Comparison of ENCODE assay signal across 8 cellular contexts in genomic region chr1:37471345-37472231, GRCh38. TPM values are rescaled to one million over a fixed set of nuclear protein-coding genes. Genes with fewer than 3 reads are reported as not detected.
DNase-seq lines count a peak whose midpoint lies in the region; ATAC-seq and TF ChIP-seq lines count a peak whose summit lies in the region.

No MANE protein-coding gene starts in this region.

- H3K4me1 ChIP-seq in foreskin keratinocyte = peaks cover 21% of the 10 kb centered on the region
- H3K4me1 ChIP-seq in neuronal stem cell (ENCODE audit: control insufficient read depth in 2 of 2, insufficient read depth in 1 of 2, low read depth in 1 of 2, low read length in 2 of 2) = peaks cover 20 to 30% of the 10 kb centered on the region in 2 donors
- peaks cover 34% of the 10 kb centered on the region for H3K4me1 ChIP-seq in MM.1S (ENCODE audit: low read length)

- H3K4me2 ChIP-seq in neuronal stem cell (ENCODE audit: insufficient read depth, low read length, poor library complexity, severe bottlenecking) (no peak overlapping the region), MM.1S (ENCODE audit: low read depth, low read length) (no peak overlapping the region)

- H2AFZ ChIP-seq in neuronal stem cell (ENCODE audit: low read length) (peak overlapping the region; percentile 77), MM.1S (ENCODE audit: low read length) (no peak overlapping the region)

- no peaks in the 10 kb centered on the region for H3K9me3 ChIP-seq in neuronal stem cell (replicated peaks in 1 of 2; ENCODE audit: control insufficient read depth in 2 of 2, insufficient read depth in 1 of 2, low read depth in 1 of 2, low read length in 2 of 2)
- no peaks in the 10 kb centered on the region for H3K9me3 ChIP-seq in MM.1S (replicated peaks; ENCODE audit: insufficient read depth, low read length)

- H3K9ac ChIP-seq in neuronal stem cell (ENCODE audit: low read depth, low read length, poor library complexity) (no peak overlapping the region), MM.1S (ENCODE audit: low read length) (no peak overlapping the region)

- TF ChIP-seq CTCF in HFFc6 (IDR thresholded peaks at IDR 0.05) (no peak), WI38 (IDR thresholded peaks at IDR 0.05; ENCODE audit: low read depth, low read length) (no peak), foreskin keratinocyte (conservative IDR thresholded peaks at IDR 0.05) (no peak), MM.1S (IDR thresholded peaks at IDR 0.05; ENCODE audit: low read length) (no peak)

- H3K27ac Mint-ChIP-seq in HFFc6 = peak overlapping the region; percentile 95

- H3K14ac ChIP-seq in neuronal stem cell (ENCODE audit: low read length) = no peak overlapping the region

- no peak overlapping the region for H4K8ac ChIP-seq in neuronal stem cell (ENCODE audit: low read depth, low read length)

- no peak overlapping the region for H3K23ac ChIP-seq in neuronal stem cell (ENCODE audit: low read depth, low read length, poor library complexity)

- H2BK5ac ChIP-seq in neuronal stem cell (ENCODE audit: low read length) = no peak overlapping the region

- H2AK5ac ChIP-seq in neuronal stem cell (ENCODE audit: low read depth, low read length) = no peak overlapping the region

- H3K4me3 Mint-ChIP-seq in HFFc6 = peak overlapping the region; percentile 84

- H2BK15ac ChIP-seq in neuronal stem cell (ENCODE audit: low read length) = peak overlapping the region; percentile 7

- peaks cover 41% of the 10 kb centered on the region for H3K79me2 ChIP-seq in MM.1S (ENCODE audit: low read length)

- H3K9me3 Mint-ChIP-seq in HFFc6 = no peaks in the 10 kb centered on the region

- peaks cover 53% of the 10 kb centered on the region for H3K4me1 Mint-ChIP-seq in HFFc6 (ENCODE audit: low read depth)

- DNase-seq in AG08395 (ENCODE audit: low spot score) (peak; percentile 96), HFFc6 (peak; percentile 86), foreskin keratinocyte (peak; percentile 64 to 77), neuronal stem cell (ENCODE audit: low spot score) (no peak), MM.1S (no peak), SKM-1 (lab: John Stamatoyannopoulos, UW; ENCODE audit: unreplicated experiment) (no peak)
- no peak for DNase-seq in stimulated activated naive CD4-positive, alpha-beta T cell (lab: John Stamatoyannopoulos, UW)

- H3K27me3 Mint-ChIP-seq in HFFc6 (ENCODE audit: insufficient read depth) = no peaks in the 10 kb centered on the region; the same call in none of the 2 replicates

- H2BK12ac ChIP-seq in neuronal stem cell (ENCODE audit: low read length) = no peak overlapping the region

- peak overlapping the region; percentile 62 for H3K18ac ChIP-seq in neuronal stem cell (ENCODE audit: low read length)

- H3K4me3 ChIP-seq in WI38 (ENCODE audit: low read depth, low read length) = peak overlapping the region; percentile 34
- H3K4me3 ChIP-seq in neuronal stem cell (ENCODE audit: low read length in 2 of 2) = no peak overlapping the region
- no peak overlapping the region for H3K4me3 ChIP-seq in MM.1S (ENCODE audit: low read length)

- peaks cover 34% of the 10 kb centered on the region for H3F3A ChIP-seq in MM.1S (ENCODE audit: insufficient read depth, low read length)

- ATAC-seq in foreskin keratinocyte = peak; percentile 62

- H2BK120ac ChIP-seq in neuronal stem cell (ENCODE audit: low read depth, low read length) = no peak overlapping the region

- H3K4ac ChIP-seq in neuronal stem cell (ENCODE audit: low read length) = no peak overlapping the region

- no peaks in the 10 kb centered on the region for H3K27me3 ChIP-seq in foreskin keratinocyte
- H3K27me3 ChIP-seq in neuronal stem cell (ENCODE audit: control insufficient read depth in 3 of 3, insufficient read depth in 3 of 3, low read depth in 1 of 3, low read length in 3 of 3) = peaks cover 0 to 30% (median 17%) of the 10 kb centered on the region in 3 experiments
- no peaks in the 10 kb centered on the region for H3K27me3 ChIP-seq in MM.1S (replicated peaks; ENCODE audit: insufficient read depth, low read length)

- H3K27ac ChIP-seq in foreskin keratinocyte = peak overlapping the region; percentile 82
- no peak overlapping the region for H3K27ac ChIP-seq in neuronal stem cell (replicated peaks; ENCODE audit: low read length)
- no peak overlapping the region for H3K27ac ChIP-seq in MM.1S (ENCODE audit: low read length)

- H3K79me1 ChIP-seq in neuronal stem cell (ENCODE audit: low read depth, low read length) = no peaks in the 10 kb centered on the region

- no peaks in the 10 kb centered on the region for H3K9me2 ChIP-seq in MM.1S (replicated peaks; ENCODE audit: insufficient read depth, low read length)

- H3K36me3 ChIP-seq in neuronal stem cell (replicated peaks in 1 of 2; ENCODE audit: control insufficient read depth in 2 of 2, insufficient read depth in 2 of 2, low read length in 2 of 2) = peaks cover 4 to 9% of the 10 kb centered on the region in 2 donors
- H3K36me3 ChIP-seq in MM.1S (replicated peaks; ENCODE audit: insufficient read depth, low read length) = no peaks in the 10 kb centered on the region

- no peak overlapping the region for H4K91ac ChIP-seq in neuronal stem cell (ENCODE audit: low read depth, low read length, poor library complexity)

- no peaks in the 10 kb centered on the region; the same call in 1 of the 2 replicates for H4K20me1 ChIP-seq in MM.1S (ENCODE audit: insufficient read depth, low read length)

- WGBS in neuronal stem cell (ENCODE audit: extremely low coverage in 2 of 2, insufficient read length in 2 of 2, insufficient replicate concordance in 1 of 2), 2 donors = no CpG with 5 or more reads among the region's 13 CpGs

- 0 out of 2 replicates have a peak, but pooled peaks cover 4% of the 10 kb centered on the region for H3K36me3 Mint-ChIP-seq in HFFc6 (ENCODE audit: low read depth)

RNA-seq across cellular contexts. Expression of gene ZC3H12A, which starts 2.8 kb away (rescaled TPM):
- 1 to 10 TPM; 5.6 to 7.0 (median 6.3) TPM for total RNA-seq in HFFc6 (2021; fragmentation: NEBNext Ultra II Directional; extraction: Animal tissue kit (Norgen Biotek cat#: 25700))
- 24.5 and 32.4 TPM in 2 replicates for total RNA-seq in foreskin keratinocyte
- 19.9 and 23.0 TPM in 2 replicates for polyA plus RNA-seq in foreskin keratinocyte
- polyA plus RNA-seq in neuronal stem cell (2013, experiment 1 of 2) = 2.5 TPM
- polyA plus RNA-seq in neuronal stem cell (2013, experiment 2 of 2) = 2.1 TPM

RNA-seq across cellular contexts. Expression of gene MEAF6, which starts 43.0 kb away (rescaled TPM):
- 10 to 100 TPM; 52.6 to 63.8 (median 56.9) TPM for total RNA-seq in HFFc6 (2021; fragmentation: NEBNext Ultra II Directional; extraction: Animal tissue kit (Norgen Biotek cat#: 25700))
- 43.8 and 48.6 TPM in 2 replicates for total RNA-seq in foreskin keratinocyte
- polyA plus RNA-seq in foreskin keratinocyte = 36.7 and 41.3 TPM in 2 replicates
- polyA plus RNA-seq in neuronal stem cell (2013, experiment 1 of 2) = 64.9 TPM
- polyA plus RNA-seq in neuronal stem cell (2013, experiment 2 of 2) = 65.6 TPM

Comparison
In these comparisons a context has a peak if more than half of its experiments do, and no peak if none do; other contexts are left out.
1. DNase-seq: peak in AG08395 (single experiment), HFFc6 (single experiment) and foreskin keratinocyte (2 of 2); none in neuronal stem cell (single experiment), MM.1S (single experiment), stimulated activated naive CD4-positive, alpha-beta T cell (0 of 6) and SKM-1 (single experiment).